ENCODE assay signal across 1 cellular context in genomic region chr16:57795431-57795878, GRCh38.
TF ChIP-seq lines count a peak whose summit lies in the region.

No MANE protein-coding gene starts in this region.

TF ChIP-seq in HepG2, 621 proteins besides CTCF, POLR2A, EP300 and RAD21 (continued from another document):
- TF ChIP-seq PRDM10 (CRISPR knock-in tag; IDR thresholded peaks at IDR 0.05; ENCODE audit: low read depth): no peak
- TF ChIP-seq SP1 (IDR thresholded peaks at IDR 0.05): no peak
- 0 out of 2 replicates have a peak, but pooled peaks have one; percentile 16 for TF ChIP-seq SP1 (CRISPR knock-in tag; IDR thresholded peaks at IDR 0.05)
- TF ChIP-seq ZNF646 (CRISPR knock-in tag; IDR thresholded peaks at IDR 0.05): no peak
- peak; percentile 60 for TF ChIP-seq SMC3 (IDR thresholded peaks at IDR 0.05; ENCODE audit: low read length)
- no peak for TF ChIP-seq MBNL3 (CRISPR knock-in tag; conservative IDR thresholded peaks at IDR 0.05)
- TF ChIP-seq MED8 (CRISPR knock-in tag; IDR thresholded peaks at IDR 0.05; ENCODE audit: insufficient replicate concordance): no peak
- no peak for TF ChIP-seq KDM5A (IDR thresholded peaks at IDR 0.05; ENCODE audit: borderline replicate concordance, low read length)
- TF ChIP-seq, protein P1, sequence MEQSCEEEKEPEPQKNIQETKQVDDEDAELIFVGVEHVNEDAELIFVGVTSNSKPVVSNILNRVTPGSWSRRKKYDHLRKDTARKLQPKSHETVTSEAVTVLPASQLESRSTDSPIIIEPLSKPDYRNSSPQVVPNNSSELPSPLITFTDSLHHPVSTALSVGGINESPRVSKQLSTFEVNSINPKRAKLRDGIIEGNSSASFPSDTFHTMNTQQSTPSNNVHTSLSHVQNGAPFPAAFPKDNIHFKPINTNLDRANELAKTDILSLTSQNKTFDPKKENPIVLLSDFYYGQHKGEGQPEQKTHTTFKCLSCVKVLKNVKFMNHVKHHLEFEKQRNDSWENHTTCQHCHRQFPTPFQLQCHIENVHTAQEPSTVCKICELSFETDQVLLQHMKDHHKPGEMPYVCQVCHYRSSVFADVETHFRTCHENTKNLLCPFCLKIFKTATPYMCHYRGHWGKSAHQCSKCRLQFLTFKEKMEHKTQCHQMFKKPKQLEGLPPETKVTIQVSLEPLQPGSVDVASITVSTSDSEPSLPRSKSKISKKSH (CRISPR knock-in tag; IDR thresholded peaks at IDR 0.05; ENCODE audit: borderline replicate concordance): no peak
- TF ChIP-seq, protein P2, sequence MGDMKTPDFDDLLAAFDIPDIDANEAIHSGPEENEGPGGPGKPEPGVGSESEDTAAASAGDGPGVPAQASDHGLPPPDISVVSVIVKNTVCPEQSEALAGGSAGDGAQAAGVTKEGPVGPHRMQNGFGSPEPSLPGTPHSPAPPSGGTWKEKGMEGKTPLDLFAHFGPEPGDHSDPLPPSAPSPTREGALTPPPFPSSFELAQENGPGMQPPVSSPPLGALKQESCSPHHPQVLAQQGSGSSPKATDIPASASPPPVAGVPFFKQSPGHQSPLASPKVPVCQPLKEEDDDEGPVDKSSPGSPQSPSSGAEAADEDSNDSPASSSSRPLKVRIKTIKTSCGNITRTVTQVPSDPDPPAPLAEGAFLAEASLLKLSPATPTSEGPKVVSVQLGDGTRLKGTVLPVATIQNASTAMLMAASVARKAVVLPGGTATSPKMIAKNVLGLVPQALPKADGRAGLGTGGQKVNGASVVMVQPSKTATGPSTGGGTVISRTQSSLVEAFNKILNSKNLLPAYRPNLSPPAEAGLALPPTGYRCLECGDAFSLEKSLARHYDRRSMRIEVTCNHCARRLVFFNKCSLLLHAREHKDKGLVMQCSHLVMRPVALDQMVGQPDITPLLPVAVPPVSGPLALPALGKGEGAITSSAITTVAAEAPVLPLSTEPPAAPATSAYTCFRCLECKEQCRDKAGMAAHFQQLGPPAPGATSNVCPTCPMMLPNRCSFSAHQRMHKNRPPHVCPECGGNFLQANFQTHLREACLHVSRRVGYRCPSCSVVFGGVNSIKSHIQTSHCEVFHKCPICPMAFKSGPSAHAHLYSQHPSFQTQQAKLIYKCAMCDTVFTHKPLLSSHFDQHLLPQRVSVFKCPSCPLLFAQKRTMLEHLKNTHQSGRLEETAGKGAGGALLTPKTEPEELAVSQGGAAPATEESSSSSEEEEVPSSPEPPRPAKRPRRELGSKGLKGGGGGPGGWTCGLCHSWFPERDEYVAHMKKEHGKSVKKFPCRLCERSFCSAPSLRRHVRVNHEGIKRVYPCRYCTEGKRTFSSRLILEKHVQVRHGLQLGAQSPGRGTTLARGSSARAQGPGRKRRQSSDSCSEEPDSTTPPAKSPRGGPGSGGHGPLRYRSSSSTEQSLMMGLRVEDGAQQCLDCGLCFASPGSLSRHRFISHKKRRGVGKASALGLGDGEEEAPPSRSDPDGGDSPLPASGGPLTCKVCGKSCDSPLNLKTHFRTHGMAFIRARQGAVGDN (CRISPR knock-in tag; IDR thresholded peaks at IDR 0.05): peak; percentile 64
- TF ChIP-seq ZNF770 (CRISPR knock-in tag; IDR thresholded peaks at IDR 0.05): peak; percentile 74
- TF ChIP-seq LCORL (IDR thresholded peaks at IDR 0.05): no peak
- peak; percentile 30; the same call in 1 of the 2 replicates for TF ChIP-seq LCORL (CRISPR knock-in tag; IDR thresholded peaks at IDR 0.05)
- no peak for TF ChIP-seq YEATS2 (CRISPR knock-in tag; IDR thresholded peaks at IDR 0.05; ENCODE audit: borderline replicate concordance)
- no peak for TF ChIP-seq ZNF333 (CRISPR knock-in tag; IDR thresholded peaks at IDR 0.05; ENCODE audit: borderline replicate concordance)
- TF ChIP-seq ZFP37 (CRISPR knock-in tag; IDR thresholded peaks at IDR 0.05; ENCODE audit: borderline replicate concordance): 0 out of 2 replicates have a peak, but pooled peaks have one; percentile 16
- 0 out of 2 replicates have a peak, but pooled peaks have one; percentile 47 for TF ChIP-seq KLF6 (CRISPR knock-in tag; IDR thresholded peaks at IDR 0.05)
- TF ChIP-seq, protein P3, sequence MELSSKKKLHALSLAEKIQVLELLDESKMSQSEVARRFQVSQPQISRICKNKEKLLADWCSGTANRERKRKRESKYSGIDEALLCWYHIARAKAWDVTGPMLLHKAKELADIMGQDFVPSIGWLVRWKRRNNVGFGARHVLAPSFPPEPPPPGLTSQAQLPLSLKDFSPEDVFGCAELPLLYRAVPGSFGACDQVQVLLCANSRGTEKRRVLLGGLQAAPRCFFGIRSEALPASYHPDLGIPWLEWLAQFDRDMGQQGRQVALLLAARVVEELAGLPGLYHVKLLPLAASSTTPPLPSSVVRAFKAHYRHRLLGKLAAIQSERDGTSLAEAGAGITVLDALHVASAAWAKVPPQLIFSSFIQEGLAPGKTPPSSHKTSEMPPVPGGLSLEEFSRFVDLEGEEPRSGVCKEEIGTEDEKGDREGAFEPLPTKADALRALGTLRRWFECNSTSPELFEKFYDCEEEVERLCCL (CRISPR knock-in tag; IDR thresholded peaks at IDR 0.05; ENCODE audit: borderline replicate concordance): no peak
- TF ChIP-seq, protein P4, sequence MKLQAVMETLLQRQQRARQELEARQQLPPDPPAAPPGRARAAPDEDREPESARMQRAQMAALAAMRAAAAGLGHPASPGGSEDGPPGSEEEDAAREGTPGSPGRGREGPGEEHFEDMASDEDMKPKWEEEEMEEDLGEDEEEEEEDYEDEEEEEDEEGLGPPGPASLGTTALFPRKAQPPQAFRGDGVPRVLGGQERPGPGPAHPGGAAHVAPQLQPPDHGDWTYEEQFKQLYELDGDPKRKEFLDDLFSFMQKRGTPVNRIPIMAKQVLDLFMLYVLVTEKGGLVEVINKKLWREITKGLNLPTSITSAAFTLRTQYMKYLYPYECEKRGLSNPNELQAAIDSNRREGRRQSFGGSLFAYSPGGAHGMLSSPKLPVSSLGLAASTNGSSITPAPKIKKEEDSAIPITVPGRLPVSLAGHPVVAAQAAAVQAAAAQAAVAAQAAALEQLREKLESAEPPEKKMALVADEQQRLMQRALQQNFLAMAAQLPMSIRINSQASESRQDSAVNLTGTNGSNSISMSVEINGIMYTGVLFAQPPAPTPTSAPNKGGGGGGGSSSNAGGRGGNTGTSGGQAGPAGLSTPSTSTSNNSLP (IDR thresholded peaks at IDR 0.05; ENCODE audit: low read depth, low read length): no peak
- peak; percentile 97 for TF ChIP-seq ZBTB38 (CRISPR knock-in tag; IDR thresholded peaks at IDR 0.05)
- TF ChIP-seq XBP1 (CRISPR knock-in tag; IDR thresholded peaks at IDR 0.05): no peak
- 0 out of 2 replicates have a peak, but pooled peaks have one; percentile 10 for TF ChIP-seq HDAC2 (CRISPR knock-in tag; IDR thresholded peaks at IDR 0.05)
- peak; percentile 15; the same call in 1 of the 2 replicates for TF ChIP-seq NFKB2 (CRISPR knock-in tag; IDR thresholded peaks at IDR 0.05; ENCODE audit: borderline replicate concordance)
- 0 out of 2 replicates have a peak, but pooled peaks have one; percentile 19 for TF ChIP-seq ZC3H4 (CRISPR knock-in tag; IDR thresholded peaks at IDR 0.05; ENCODE audit: borderline replicate concordance)
- TF ChIP-seq, protein P5, sequence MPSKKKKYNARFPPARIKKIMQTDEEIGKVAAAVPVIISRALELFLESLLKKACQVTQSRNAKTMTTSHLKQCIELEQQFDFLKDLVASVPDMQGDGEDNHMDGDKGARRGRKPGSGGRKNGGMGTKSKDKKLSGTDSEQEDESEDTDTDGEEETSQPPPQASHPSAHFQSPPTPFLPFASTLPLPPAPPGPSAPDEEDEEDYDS (CRISPR knock-in tag; IDR thresholded peaks at IDR 0.05): 0 out of 2 replicates have a peak, but pooled peaks have one; percentile 31
- peak; percentile 38 for TF ChIP-seq U2AF1 (optimal IDR thresholded peaks at IDR 0.05; ENCODE audit: low read depth, low read length)
